8 cellular contexts compared by ENCODE assay signal in genomic region chr18:3246636-3247242, GRCh38. TPM values are rescaled to one million over a fixed set of nuclear protein-coding genes. Genes with fewer than 3 reads are reported as not detected.
DNase-seq lines count a peak whose midpoint lies in the region; ATAC-seq and TF ChIP-seq lines count a peak whose summit lies in the region.

No MANE protein-coding gene starts in this region.

- H3K27me3 ChIP-seq in neuronal stem cell (ENCODE audit: control insufficient read depth in 3 of 3, insufficient read depth in 3 of 3, low read depth in 1 of 3, low read length in 3 of 3): no peaks in the 10 kb centered on the region

- no peak overlapping the region for H3K9ac ChIP-seq in neuronal stem cell (ENCODE audit: low read depth, low read length, poor library complexity)

- H4K8ac ChIP-seq in neuronal stem cell (ENCODE audit: low read depth, low read length): no peak overlapping the region

- H3K4ac ChIP-seq in neuronal stem cell (ENCODE audit: low read length): no peak overlapping the region

- no peak for DNase-seq in CD14-positive monocyte (ENCODE audit: low spot score)
- DNase-seq in activated CD4-positive, alpha-beta T cell treated with anti-CD3 and anti-CD28 coated beads, Interleukin-2, amount 50 U/mL, for 48 hours: peak; percentile 13 to 41
- DNase-seq in fibroblast of pulmonary artery (ENCODE audit: low read depth): peak; percentile 30
- no peak for DNase-seq in neuronal stem cell (ENCODE audit: low spot score)
- DNase-seq in NCI-H1694 treated with DMSO at 0.1 percent for 48 hours (lab: John Stamatoyannopoulos, UW): no peak
- no peak for DNase-seq in CD1c-positive myeloid dendritic cell (ENCODE audit: extremely low spot score)
- no peak for DNase-seq in middle frontal gyrus (ENCODE audit: extremely low spot score, low spot score)

- H3K79me1 ChIP-seq in neuronal stem cell (ENCODE audit: low read depth, low read length): peaks cover 5% of the 10 kb centered on the region

- H3K4me1 ChIP-seq in neuronal stem cell (ENCODE audit: control insufficient read depth in 2 of 2, insufficient read depth in 1 of 2, low read depth in 1 of 2, low read length in 2 of 2): peaks cover 0 to 3% of the 10 kb centered on the region in 2 donors

- peak overlapping the region; percentile 90 to 98 (median 97) for H3K27ac Mint-ChIP-seq in CD14-positive monocyte

- H2AK5ac ChIP-seq in neuronal stem cell (ENCODE audit: low read depth, low read length): no peak overlapping the region

- peak overlapping the region; percentile 92 for H2AFZ ChIP-seq in neuronal stem cell (ENCODE audit: low read length)

- H2BK15ac ChIP-seq in neuronal stem cell (ENCODE audit: low read length): no peak overlapping the region

- H3K4me3 Mint-ChIP-seq in CD14-positive monocyte: peak overlapping the region; percentile 89 to 93

- H3K23ac ChIP-seq in neuronal stem cell (ENCODE audit: low read depth, low read length, poor library complexity): peak overlapping the region; percentile 97

- H3K36me3 Mint-ChIP-seq in CD14-positive monocyte: peaks cover 10 to 21% of the 10 kb centered on the region in 2 donors

- H2BK12ac ChIP-seq in neuronal stem cell (ENCODE audit: low read length): no peak overlapping the region

- H3K18ac ChIP-seq in neuronal stem cell (ENCODE audit: low read length): peak overlapping the region; percentile 72

- no peak for TF ChIP-seq CTCF in CD14-positive monocyte (IDR thresholded peaks at IDR 0.05)
- no peak for TF ChIP-seq CTCF in fibroblast of pulmonary artery (IDR thresholded peaks at IDR 0.05; ENCODE audit: low read length, missing control alignments)

- no peak overlapping the region for H2BK120ac ChIP-seq in neuronal stem cell (ENCODE audit: low read depth, low read length)

- H3K4me1 Mint-ChIP-seq in CD14-positive monocyte: peaks cover 43% of the 10 kb centered on the region

- H3K36me3 ChIP-seq in neuronal stem cell (replicated peaks in 1 of 2; ENCODE audit: control insufficient read depth in 2 of 2, insufficient read depth in 2 of 2, low read length in 2 of 2): peaks cover 0 to 27% of the 10 kb centered on the region in 2 donors

- H3K4me2 ChIP-seq in neuronal stem cell (ENCODE audit: insufficient read depth, low read length, poor library complexity, severe bottlenecking): peak overlapping the region; percentile 67

- no peak overlapping the region for H3K14ac ChIP-seq in neuronal stem cell (ENCODE audit: low read length)

- no peak overlapping the region for H4K91ac ChIP-seq in neuronal stem cell (ENCODE audit: low read depth, low read length, poor library complexity)

- peak overlapping the region; percentile 91 for H2BK5ac ChIP-seq in neuronal stem cell (ENCODE audit: low read length)

- peak overlapping the region; percentile 19 for H3K27ac ChIP-seq in neuronal stem cell (replicated peaks; ENCODE audit: low read length)

- ATAC-seq in HG02642 (IDR thresholded peaks at IDR 0.05; ENCODE audit: poor library complexity, unreplicated experiment): peak; percentile 0

- WGBS in neuronal stem cell (ENCODE audit: extremely low coverage in 2 of 2, insufficient read length in 2 of 2, insufficient replicate concordance in 1 of 2), 2 donors: no CpG with 5 or more reads among the region's 23 CpGs

- H3K9me3 Mint-ChIP-seq in CD14-positive monocyte: peaks cover under 1 to 7% (median 4%) of the 10 kb centered on the region in 7 donors

- H3K4me3 ChIP-seq in fibroblast of pulmonary artery (replicated peaks; ENCODE audit: low read depth, low read length): peak overlapping the region; percentile 91
- H3K4me3 ChIP-seq in neuronal stem cell (ENCODE audit: low read length in 2 of 2): peak overlapping the region; percentile 71 to 93

- H3K9me3 ChIP-seq in neuronal stem cell (replicated peaks in 1 of 2; ENCODE audit: control insufficient read depth in 2 of 2, insufficient read depth in 1 of 2, low read depth in 1 of 2, low read length in 2 of 2): peaks cover 2 to 13% of the 10 kb centered on the region in 2 donors

- H3K27me3 Mint-ChIP-seq in CD14-positive monocyte (ENCODE audit: low read depth in 3 of 3): no peaks in the 10 kb centered on the region

- intact Hi-C loops in CD14-positive monocyte (cut with micrococcal nuclease): loop anchor here (2.0 to 10.0 kb wide), 7 partner anchors 14 to 604 kb away; partner anchors contain the start of gene LPIN2 (in 1 of the 2)

RNA-seq across cellular contexts. Expression of gene MYL12A, which starts 0.9 kb away (rescaled TPM):
- 1,000 to 10,000 TPM; 1,139 to 1,360 TPM for polyA plus RNA-seq in CD14-positive monocyte
- 183 TPM for polyA plus RNA-seq in neuronal stem cell (2013, experiment 1 of 2)
- polyA plus RNA-seq in neuronal stem cell (2013, experiment 2 of 2): 185 TPM

RNA-seq across cellular contexts. Expression of gene MYL12B, which starts 15.2 kb away (rescaled TPM):
- 100 to 1,000 TPM; 727 to 814 TPM for polyA plus RNA-seq in CD14-positive monocyte
- 132 TPM for polyA plus RNA-seq in neuronal stem cell (2013, experiment 1 of 2)
- polyA plus RNA-seq in neuronal stem cell (2013, experiment 2 of 2): 130 TPM

RNA-seq across cellular contexts. Expression of gene MYOM1, which starts 27.0 kb away (rescaled TPM):
- polyA plus RNA-seq in CD14-positive monocyte: under 1 TPM; 0.05 to 0.22 TPM
- 0.42 TPM for polyA plus RNA-seq in neuronal stem cell (2013, experiment 1 of 2)
- polyA plus RNA-seq in neuronal stem cell (2013, experiment 2 of 2): 0.46 TPM

Comparison
In these comparisons a context has a peak if more than half of its experiments do, and no peak if none do; other contexts are left out.
1. DNase-seq: peak in activated CD4-positive, alpha-beta T cell treated with anti-CD3 and anti-CD28 coated beads, Interleukin-2, amount 50 U/mL, for 48 hours (2 of 2) and fibroblast of pulmonary artery (single experiment); none in CD14-positive monocyte (single experiment), neuronal stem cell (single experiment), NCI-H1694 treated with DMSO at 0.1 percent for 48 hours (single experiment), CD1c-positive myeloid dendritic cell (single experiment) and middle frontal gyrus (single experiment).